Comparison of ENCODE assay signal across 9 cellular contexts in genomic region chr1:183734600-183735036, GRCh38.
DNase-seq lines count a peak whose midpoint lies in the region; ATAC-seq and TF ChIP-seq lines count a peak whose summit lies in the region.
"Had no signal": no experiment of that assay in that cellular context is flagged by ENCODE, and none has a peak within 500 bp of the region (broad histone marks: within the 10 kb centered on the region; RNA-seq: fewer than 3 reads in every experiment).

No MANE protein-coding gene starts in this region.

- no peaks in the 10 kb centered on the region for H3K36me3 ChIP-seq in muscle layer of colon (ENCODE audit: insufficient read depth, low read length)
- no peaks in the 10 kb centered on the region for H3K36me3 ChIP-seq in upper lobe of right lung

- H3K4me1 ChIP-seq in muscle layer of colon (ENCODE audit: insufficient read depth, low read length) (peaks cover 24% of the 10 kb centered on the region), upper lobe of right lung (peaks cover 23% of the 10 kb centered on the region)

- H3K9ac ChIP-seq in muscle layer of colon (ENCODE audit: low read length), result no peak overlapping the region

- peak; percentile 37 for DNase-seq in NCI-H82 treated with DMSO at 0.1 percent for 48 hours (lab: John Stamatoyannopoulos, UW; ENCODE audit: unreplicated experiment)
- peak; percentile 78 for DNase-seq in fibroblast of the aortic adventitia (ENCODE audit: low read depth)
- DNase-seq in upper lobe of right lung, result no peak
- DNase-seq in DMS153 (lab: John Stamatoyannopoulos, UW), result no peak

- H3K27me3 ChIP-seq in muscle layer of colon (ENCODE audit: control insufficient read depth in 1 of 2, insufficient read depth in 2 of 2, low read length in 2 of 2) (no peaks in the 10 kb centered on the region), upper lobe of right lung (no peaks in the 10 kb centered on the region)

- H3K27ac ChIP-seq in muscle layer of colon (ENCODE audit: low read depth, low read length) (peak overlapping the region; percentile 19), upper lobe of right lung (peak overlapping the region; percentile 2)
- H3K27ac ChIP-seq: HL-60 had no signal

- TF ChIP-seq CTCF in fibroblast of the aortic adventitia (IDR thresholded peaks at IDR 0.05; ENCODE audit: insufficient read depth, low read length), result no peak
- no peak for TF ChIP-seq CTCF in upper lobe of right lung (IDR thresholded peaks at IDR 0.05)

- ATAC-seq in upper lobe of right lung (peak; percentile 55), GM21447 (IDR thresholded peaks at IDR 0.05; ENCODE audit: unreplicated experiment) (no peak), GM21529 (IDR thresholded peaks at IDR 0.05; ENCODE audit: unreplicated experiment) (no peak)
- ATAC-seq: activated naive CD4-positive, alpha-beta T cell treated with anti-CD3 and anti-CD28 coated beads, Interleukin-2, amount 50 U/mL, for 72 hours had no signal

- intact Hi-C loops in upper lobe of right lung (cut with DNase I), result no loop called here

- peak overlapping the region; percentile 2 for H3K4me3 ChIP-seq in fibroblast of the aortic adventitia (ENCODE audit: low read depth, low read length)
- no peak overlapping the region for H3K4me3 ChIP-seq in muscle layer of colon (ENCODE audit: low read depth in 1 of 2, low read length in 2 of 2)
- no peak overlapping the region for H3K4me3 ChIP-seq in upper lobe of right lung

- H3K9me3 ChIP-seq in muscle layer of colon (ENCODE audit: low read length), result no peaks in the 10 kb centered on the region
- no peaks in the 10 kb centered on the region for H3K9me3 ChIP-seq in upper lobe of right lung

Comparison
In these comparisons a context has a peak if more than half of its experiments do, and no peak if none do; other contexts are left out.
1. DNase-seq: peak in NCI-H82 treated with DMSO at 0.1 percent for 48 hours (single experiment) and fibroblast of the aortic adventitia (single experiment); none in upper lobe of right lung (single experiment) and DMS153 (single experiment).